In genomic region chr12:32519047-32519446, GRCh38 we compare ENCODE assay signal across 21 cellular contexts.
"Had no signal": no experiment of that assay in that cellular context is flagged by ENCODE, and none has a peak within 500 bp of the region (broad histone marks: within the 10 kb centered on the region; RNA-seq: fewer than 3 reads in every experiment).

No MANE protein-coding gene starts in this region.

- H3K27me3 ChIP-seq: colonic mucosa, esophagus squamous epithelium, gastrocnemius medialis, heart right ventricle had no signal

- H3K36me3 ChIP-seq: colonic mucosa, esophagus squamous epithelium, gastrocnemius medialis, heart right ventricle, left ventricle myocardium inferior, lower lobe of right lung had no signal

- H3K27ac ChIP-seq: colonic mucosa, epithelial cell of prostate, esophagus squamous epithelium, heart right ventricle, left ventricle myocardium inferior, lower lobe of right lung had no signal

- H3K9me3 ChIP-seq: colonic mucosa, esophagus squamous epithelium, gastrocnemius medialis, heart right ventricle, left ventricle myocardium inferior, lower lobe of right lung had no signal

- H3K4me3 ChIP-seq: colonic mucosa, esophagus squamous epithelium, gastrocnemius medialis, heart right ventricle, left ventricle myocardium inferior, lower lobe of right lung had no signal

- H3K4me1 ChIP-seq: colonic mucosa had no signal

- DNase-seq: colonic mucosa; cortex of kidney; effector CD8-positive, alpha-beta T cell; effector memory CD8-positive, alpha-beta T cell; endodermal cell; erythroblast; esophagus squamous epithelium; foreskin fibroblast; foreskin melanocyte; gastrocnemius medialis; glutamatergic neuron; head of caudate nucleus; heart right ventricle; hippocampal formation; left cardiac atrium; left ventricle myocardium inferior; lower lobe of right lung; mesenchymal stem cell; naive B cell had no signal

- ATAC-seq: effector memory CD8-positive, alpha-beta T cell; esophagus mucosa; left cardiac atrium had no signal
